1 cellular context compared by ENCODE assay signal in genomic region chr15:40495516-40495915, GRCh38.
A peak's percentile ranks its signal among the peaks of the same experiment; 100 is the strongest.
TF ChIP-seq lines count a peak whose summit lies in the region.

No MANE protein-coding gene starts in this region.

TF ChIP-seq in K562, 482 proteins besides CTCF, POLR2A, EP300 and RAD21:
- TF ChIP-seq NFYB (IDR thresholded peaks at IDR 0.05; ENCODE audit: extremely low read depth, insufficient read length) (no peak), TRIM24 (IDR thresholded peaks at IDR 0.05) (peak in 1 of 2 experiments; percentile 25; a peak in 1 of 4 replicates), ZNF140 (CRISPR knock-in tag; IDR thresholded peaks at IDR 0.05) (no peak), MEIS2 (IDR thresholded peaks at IDR 0.05; ENCODE audit: partially characterized antibody) (peak; percentile 49), JUN (IDR thresholded peaks at IDR 0.05; ENCODE audit: borderline replicate concordance, low read depth, low read length) (peak; percentile 30; the same call in 1 of the 2 replicates), JUN (CRISPR knock-in tag; IDR thresholded peaks at IDR 0.05; ENCODE audit: borderline replicate concordance) (no peak), ARID1B (IDR thresholded peaks at IDR 0.05) (peak; percentile 35; the same call in 1 of the 2 replicates), SMARCE1 (IDR thresholded peaks at IDR 0.05) (0 out of 2 replicates have a peak, but pooled peaks have one; percentile 26), ZKSCAN8 (CRISPR knock-in tag; IDR thresholded peaks at IDR 0.05) (no peak), MAFF (IDR thresholded peaks at IDR 0.05; ENCODE audit: low read length) (no peak), E2F4 (CRISPR knock-in tag; IDR thresholded peaks at IDR 0.05; ENCODE audit: low read depth) (no peak), STAT6 (CRISPR knock-in tag; IDR thresholded peaks at IDR 0.05) (no peak), FOSL1 (tag; conservative IDR thresholded peaks at IDR 0.05) (peak; percentile 57), JUND (IDR thresholded peaks at IDR 0.05; ENCODE audit: borderline replicate concordance, low read depth, low read length) (peak; percentile 41; the same call in 1 of the 2 replicates), JUND (tag; IDR thresholded peaks at IDR 0.05; ENCODE audit: borderline replicate concordance, low read depth, low read length) (no peak), ATF3 (IDR thresholded peaks at IDR 0.05) (peak; percentile 64), ATF3 (CRISPR knock-in tag; conservative IDR thresholded peaks at IDR 0.05) (no peak)
